8 cellular contexts compared by ENCODE assay signal in genomic region chr14:77123381-77124344, GRCh38.
DNase-seq lines count a peak whose midpoint lies in the region; ATAC-seq and TF ChIP-seq lines count a peak whose summit lies in the region.

No MANE protein-coding gene starts in this region.

- no peaks in the 10 kb centered on the region for H3K9me3 Mint-ChIP-seq in activated naive CD8-positive, alpha-beta T cell (ENCODE audit: low read depth)
- no peaks in the 10 kb centered on the region for H3K9me3 Mint-ChIP-seq in activated naive CD8-positive, alpha-beta T cell treated with anti-CD3 and anti-CD28 coated beads, Interleukin-2, amount 50 U/mL, for 24 hours
- H3K9me3 Mint-ChIP-seq in stimulated activated naive B cell treated with anti-CD40 and anti-IgM and Interleukin-4, amounts not matched to agents 10 μg/mL and 1 μg/mL and 100 μg/mL, for 72 hours = no peaks in the 10 kb centered on the region

- no peak overlapping the region for H3K4me3 ChIP-seq in SU-DHL-6 (ENCODE audit: insufficient read depth, low read length, poor library complexity, severe bottlenecking)
- H3K4me3 ChIP-seq in iPS-18a (ENCODE audit: low read length) = peak overlapping the region; percentile 59

- no peaks in the 10 kb centered on the region for H4K20me1 ChIP-seq in SU-DHL-6 (ENCODE audit: low read depth, low read length)

- H3K27me3 Mint-ChIP-seq in activated naive CD8-positive, alpha-beta T cell = peaks cover 15% of the 10 kb centered on the region
- peaks cover 22% of the 10 kb centered on the region for H3K27me3 Mint-ChIP-seq in activated naive CD8-positive, alpha-beta T cell treated with anti-CD3 and anti-CD28 coated beads, Interleukin-2, amount 50 U/mL, for 24 hours
- H3K27me3 Mint-ChIP-seq in stimulated activated naive B cell treated with anti-CD40 and anti-IgM and Interleukin-4, amounts not matched to agents 10 μg/mL and 1 μg/mL and 100 μg/mL, for 72 hours = peaks cover 11 to 18% of the 10 kb centered on the region in 2 donors

- no peak overlapping the region for H2AFZ ChIP-seq in SU-DHL-6 (ENCODE audit: low read depth, low read length, severe bottlenecking)

- no peaks in the 10 kb centered on the region for H3K9me2 ChIP-seq in SU-DHL-6 (replicated peaks; ENCODE audit: insufficient read depth, low read length)

- peak overlapping the region; percentile 73 for H3K4me3 Mint-ChIP-seq in activated naive CD8-positive, alpha-beta T cell
- no peak overlapping the region for H3K4me3 Mint-ChIP-seq in activated naive CD8-positive, alpha-beta T cell treated with anti-CD3 and anti-CD28 coated beads, Interleukin-2, amount 50 U/mL, for 24 hours
- peak overlapping the region; percentile 78 to 79 for H3K4me3 Mint-ChIP-seq in stimulated activated naive B cell treated with anti-CD40 and anti-IgM and Interleukin-4, amounts not matched to agents 10 μg/mL and 1 μg/mL and 100 μg/mL, for 72 hours

- H3K9ac ChIP-seq in SU-DHL-6 (ENCODE audit: low read length) (no peak overlapping the region), iPS-18a (ENCODE audit: low read length) (no peak overlapping the region)

- no peak overlapping the region for H3K27ac Mint-ChIP-seq in activated naive CD8-positive, alpha-beta T cell
- H3K27ac Mint-ChIP-seq in activated naive CD8-positive, alpha-beta T cell treated with anti-CD3 and anti-CD28 coated beads, Interleukin-2, amount 50 U/mL, for 24 hours = no peak overlapping the region
- H3K27ac Mint-ChIP-seq in stimulated activated naive B cell treated with anti-CD40 and anti-IgM and Interleukin-4, amounts not matched to agents 10 μg/mL and 1 μg/mL and 100 μg/mL, for 72 hours = peak overlapping the region; percentile 57

- H3K27me3 ChIP-seq in SU-DHL-6 (ENCODE audit: low read length) (no peaks in the 10 kb centered on the region), iPS-18a (ENCODE audit: control insufficient read depth, insufficient read depth, low read length) (peaks cover 9% of the 10 kb centered on the region)

- DNase-seq in activated naive CD8-positive, alpha-beta T cell treated with anti-CD3 and anti-CD28 coated beads, Interleukin-2, amount 50 U/mL, for 24 hours = no peak
- peak; percentile 49 for DNase-seq in stimulated activated naive B cell treated with anti-CD40 and anti-IgM and Interleukin-4, amounts not matched to agents 10 μg/mL and 1 μg/mL and 100 μg/mL, for 72 hours
- DNase-seq in GM10266 (ENCODE audit: extremely low spot score) = no peak
- no peak for DNase-seq in stimulated activated CD4-positive, alpha-beta T cell treated with anti-CD3 and anti-CD28 coated beads, Interleukin-1b, Interleukin-23, amount 100 ng/mL, for 48 hours

- H3K4me1 ChIP-seq in iPS-18a (ENCODE audit: control insufficient read depth, low read depth, low read length) = peaks cover 26% of the 10 kb centered on the region

- H3K4me1 Mint-ChIP-seq in activated naive CD8-positive, alpha-beta T cell (ENCODE audit: low read depth) = peaks cover 21% of the 10 kb centered on the region
- H3K4me1 Mint-ChIP-seq in activated naive CD8-positive, alpha-beta T cell treated with anti-CD3 and anti-CD28 coated beads, Interleukin-2, amount 50 U/mL, for 24 hours = peaks cover 22% of the 10 kb centered on the region
- H3K4me1 Mint-ChIP-seq in stimulated activated naive B cell treated with anti-CD40 and anti-IgM and Interleukin-4, amounts not matched to agents 10 μg/mL and 1 μg/mL and 100 μg/mL, for 72 hours = peaks cover 51 to 71% of the 10 kb centered on the region in 2 donors

- H3K36me3 ChIP-seq in SU-DHL-6 (ENCODE audit: low read length) = no peaks in the 10 kb centered on the region
- H3K36me3 ChIP-seq in iPS-18a (ENCODE audit: control insufficient read depth, low read depth, low read length) = no peaks in the 10 kb centered on the region

- H3K9me3 ChIP-seq in SU-DHL-6 (ENCODE audit: insufficient read depth, low read length) = no peaks in the 10 kb centered on the region
- no peaks in the 10 kb centered on the region for H3K9me3 ChIP-seq in iPS-18a (ENCODE audit: control insufficient read depth, low read depth, low read length)

- H3K27ac ChIP-seq in SU-DHL-6 (ENCODE audit: low read depth, low read length) = peak overlapping the region; percentile 91
- H3K27ac ChIP-seq in iPS-18a (ENCODE audit: low read length) = no peak overlapping the region

- peaks cover 26% of the 10 kb centered on the region for H3F3A ChIP-seq in SU-DHL-6 (ENCODE audit: insufficient read depth)

- H3K36me3 Mint-ChIP-seq in activated naive CD8-positive, alpha-beta T cell = peaks cover 12% of the 10 kb centered on the region
- H3K36me3 Mint-ChIP-seq in activated naive CD8-positive, alpha-beta T cell treated with anti-CD3 and anti-CD28 coated beads, Interleukin-2, amount 50 U/mL, for 24 hours (ENCODE audit: low read depth) = no peaks in the 10 kb centered on the region
- H3K36me3 Mint-ChIP-seq in stimulated activated naive B cell treated with anti-CD40 and anti-IgM and Interleukin-4, amounts not matched to agents 10 μg/mL and 1 μg/mL and 100 μg/mL, for 72 hours = peaks cover 1 to 3% of the 10 kb centered on the region in 2 donors

- TF ChIP-seq CTCF in SU-DHL-6 (IDR thresholded peaks at IDR 0.05; ENCODE audit: insufficient read depth, low read length, poor library complexity, severe bottlenecking) = no peak
- TF ChIP-seq CTCF in GM10266 (IDR thresholded peaks at IDR 0.05; ENCODE audit: control insufficient read depth, insufficient read depth, low read depth, missing control alignments) = no peak

- H3K4me2 ChIP-seq in SU-DHL-6 (ENCODE audit: low read depth, low read length, poor library complexity, severe bottlenecking) = no peak overlapping the region

- ATAC-seq in activated naive CD8-positive, alpha-beta T cell treated with anti-CD3 and anti-CD28 coated beads, Interleukin-2, amount 50 U/mL, for 24 hours = no peak
- peak; percentile 43 to 56 for ATAC-seq in stimulated activated naive B cell treated with anti-CD40 and anti-IgM and Interleukin-4, amounts not matched to agents 10 μg/mL and 1 μg/mL and 100 μg/mL, for 72 hours (replicated peaks)
- ATAC-seq in HG02970 (IDR thresholded peaks at IDR 0.05; ENCODE audit: low FRiP score, unreplicated experiment) = no peak

- no peaks in the 10 kb centered on the region for H3K79me2 ChIP-seq in SU-DHL-6 (ENCODE audit: insufficient read depth, low read length)

Comparison
In these comparisons a context has a peak if more than half of its experiments do, and no peak if none do; other contexts are left out.
1. ATAC-seq: peak in stimulated activated naive B cell treated with anti-CD40 and anti-IgM and Interleukin-4, amounts not matched to agents 10 μg/mL and 1 μg/mL and 100 μg/mL, for 72 hours (2 of 2); none in activated naive CD8-positive, alpha-beta T cell treated with anti-CD3 and anti-CD28 coated beads, Interleukin-2, amount 50 U/mL, for 24 hours (single experiment) and HG02970 (single experiment).